In genomic region chr9:18490591-18491370, GRCh38 we compare ENCODE assay signal across 8 cellular contexts. TPM values are rescaled to one million over a fixed set of nuclear protein-coding genes. Genes with fewer than 3 reads are reported as not detected.
A peak's percentile ranks its signal among the peaks of the same experiment; 100 is the strongest.
DNase-seq lines count a peak whose midpoint lies in the region; ATAC-seq and TF ChIP-seq lines count a peak whose summit lies in the region.
"Had no signal": no experiment of that assay in that cellular context is flagged by ENCODE, and none has a peak within 500 bp of the region (broad histone marks: within the 10 kb centered on the region; RNA-seq: fewer than 3 reads in every experiment).

No MANE protein-coding gene starts in this region.

- TSS peak; percentile 92 for BruUV-seq in IMR-90 (replicated peaks; lab: Mats Ljungman, UMichigan)

- WGBS in IMR-90 (ENCODE audit: extremely low coverage in 2 of 2, insufficient read length in 1 of 2), 2 experiments: 0% methylated on average over 4 of the region's 8 CpGs; no CpG with 5 or more reads in 1 of the 2 experiments

- CTCF ChIA-PET in IMR-90 (lab: Yijun Ruan, JAX): interaction anchor here (0.7 to 1.2 kb wide), 3 partner anchors 48 to 142 kb away, joined by 3 read pairs; no protein-coding TSS in a partner anchor

- in situ Hi-C loops in IMR-90 (cut with MboI; ENCODE audit: low sequenced_read_pairs): loop anchor here (25.0 kb wide), 1 partner anchor 672 kb away; no protein-coding TSS in a partner anchor
- in situ Hi-C loops in astrocyte of the spinal cord (cut with HindIII; ENCODE audit: low sequenced_read_pairs): no loop called here

- peak overlapping the region; percentile 98 for H3K14ac ChIP-seq in IMR-90 (replicated peaks; ENCODE audit: low read depth, low read length)

- H3K18ac ChIP-seq in IMR-90 (ENCODE audit: low read depth, low read length): peak overlapping the region; percentile 72; the same call in 1 of the 2 replicates

- peak overlapping the region; percentile 74 for H2BK15ac ChIP-seq in IMR-90 (ENCODE audit: low read depth, low read length)

- intact Hi-C loops in IMR-90 (cut with micrococcal nuclease) (loop anchor here (5.0 kb wide), 1 partner anchor 537 kb away; no protein-coding TSS in a partner anchor), tibial artery (cut with DNase I; ENCODE audit: low total_unique reads) (no loop called here)

- H4K5ac ChIP-seq in IMR-90 (ENCODE audit: low read depth, low read length): peak overlapping the region; percentile 54

- H3K9me3 ChIP-seq in IMR-90 (ENCODE audit: control insufficient read depth, insufficient read depth, low read length) (no peaks in the 10 kb centered on the region), tibial artery (no peaks in the 10 kb centered on the region)

- H2BK5ac ChIP-seq in IMR-90 (ENCODE audit: low read depth, low read length, poor library complexity, severe bottlenecking): peak overlapping the region; percentile 98

- peak overlapping the region; percentile 77 for H3K27ac ChIP-seq in IMR-90 (ENCODE audit: insufficient read depth, low read length)
- peak overlapping the region; percentile 43 to 70 for H3K27ac ChIP-seq in tibial artery

- dilution Hi-C loops in IMR-90 (cut with HindIII; ENCODE audit: low sequenced_read_pairs, unreplicated experiment): no loop called here

- peak overlapping the region; percentile 47 for H3K9ac ChIP-seq in IMR-90 (ENCODE audit: low read depth, low read length)

- peak; percentile 35 for TF ChIP-seq RAD21 in IMR-90 (IDR thresholded peaks at IDR 0.05; ENCODE audit: low read length)

- H4K91ac ChIP-seq in IMR-90 (ENCODE audit: insufficient read depth, low read depth, low read length): peak overlapping the region; percentile 99

- peak overlapping the region; percentile 7 for H2AFZ ChIP-seq in IMR-90 (replicated peaks; ENCODE audit: low read length, poor library complexity)

- H3K4me2 ChIP-seq in IMR-90 (ENCODE audit: low read depth, low read length): peak overlapping the region; percentile 68

- H2AK9ac ChIP-seq in IMR-90 (replicated peaks; ENCODE audit: low read depth, low read length, poor library complexity): peak overlapping the region; percentile 87

- DNase-seq in IMR-90 (peak; percentile 99), astrocyte of the spinal cord (ENCODE audit: low read depth, low spot score) (peak; percentile 99), kidney glomerular epithelial cell (lab: John Stamatoyannopoulos, UW) (peak; percentile 95), tibial artery (peak; percentile 42 to 70)
- DNase-seq in activated effector memory CD4-positive, alpha-beta T cell treated with anti-CD3 and anti-CD28 coated beads, Interleukin-2, amount 50 U/mL, for 16 hours: no peak
- DNase-seq: OCI-M1 had no signal

- H4K8ac ChIP-seq in IMR-90 (ENCODE audit: low read depth in 2 of 2, low read length in 2 of 2): peak overlapping the region; percentile 62 to 98

- peak overlapping the region; percentile 99 for H2BK120ac ChIP-seq in IMR-90 (ENCODE audit: low read depth, low read length)

- peak overlapping the region; percentile 100 for H2BK20ac ChIP-seq in IMR-90 (ENCODE audit: low read depth, low read length)

- peak; percentile 77 for TF ChIP-seq POLR2A in IMR-90 (IDR thresholded peaks at IDR 0.05; ENCODE audit: low read depth, low read length)
- no peak for TF ChIP-seq POLR2A in GM18505 (IDR thresholded peaks at IDR 0.05; ENCODE audit: borderline replicate concordance, extremely low read depth, insufficient read depth, insufficient read length)

- peaks cover 0 to 15% of the 10 kb centered on the region in 2 experiments; a peak in 1 of 4 replicates for H3K79me1 ChIP-seq in IMR-90 (ENCODE audit: low read depth in 1 of 2, low read length in 2 of 2)

- POLR2A ChIA-PET in IMR-90 (lab: Charles Lee; ENCODE audit: unreplicated experiment): no interaction called here

- H3K23ac ChIP-seq in IMR-90 (ENCODE audit: low read depth, low read length): peak overlapping the region; percentile 99

- peaks cover 5% of the 10 kb centered on the region for H3K4me1 ChIP-seq in IMR-90 (ENCODE audit: control insufficient read depth, insufficient read depth, low read length)
- peaks cover 0 to 42% (median 15%) of the 10 kb centered on the region in 4 donors for H3K4me1 ChIP-seq in tibial artery

- no peak for TF ChIP-seq CTCF in IMR-90 (conservative IDR thresholded peaks at IDR 0.05; ENCODE audit: low read depth, low read length)
- TF ChIP-seq CTCF in astrocyte of the spinal cord (IDR thresholded peaks at IDR 0.05; ENCODE audit: low read depth, low read length): no peak
- TF ChIP-seq CTCF in tibial artery (IDR thresholded peaks at IDR 0.05): no peak

- peaks cover 7% of the 10 kb centered on the region; the same call in 1 of the 2 replicates for H3K9me1 ChIP-seq in IMR-90 (ENCODE audit: insufficient read depth, low read length)

- peak overlapping the region; percentile 13 for H3K4me3 ChIP-seq in IMR-90 (ENCODE audit: insufficient read depth, low read depth, low read length)
- H3K4me3 ChIP-seq in astrocyte of the spinal cord (ENCODE audit: low read depth, low read length): peak overlapping the region; percentile 1
- peak overlapping the region; percentile 10 to 27 for H3K4me3 ChIP-seq in tibial artery

- H3K36me3 ChIP-seq in IMR-90 (ENCODE audit: control insufficient read depth, insufficient read depth, low read length): no peaks in the 10 kb centered on the region
- no peaks in the 10 kb centered on the region for H3K36me3 ChIP-seq in tibial artery

- no peaks in the 10 kb centered on the region for H4K20me1 ChIP-seq in IMR-90 (ENCODE audit: insufficient read depth, low read length)

- H3K4ac ChIP-seq in IMR-90 (ENCODE audit: low read depth, low read length): peak overlapping the region; percentile 100

- H3K27me3 ChIP-seq in IMR-90 (ENCODE audit: control insufficient read depth, insufficient read depth, low read length) (no peaks in the 10 kb centered on the region), tibial artery (no peaks in the 10 kb centered on the region)

- H2AK5ac ChIP-seq in IMR-90 (ENCODE audit: low read depth, low read length): peak overlapping the region; percentile 100

- peak; percentile 78 for ATAC-seq in IMR-90 (ENCODE audit: low read depth)
- ATAC-seq in GM18505 (IDR thresholded peaks at IDR 0.05; ENCODE audit: unreplicated experiment): no peak
- no peak for ATAC-seq in HG02588 (IDR thresholded peaks at IDR 0.05; ENCODE audit: unreplicated experiment)

- H3K56ac ChIP-seq in IMR-90 (ENCODE audit: extremely low read depth, insufficient read depth, low read length): peak overlapping the region; percentile 96

TF ChIP-seq in IMR-90, 13 proteins besides CTCF, POLR2A, EP300 and RAD21:
- TF ChIP-seq MXI1 (IDR thresholded peaks at IDR 0.05; ENCODE audit: borderline replicate concordance, low read depth, low read length) (no peak), RFX5 (IDR thresholded peaks at IDR 0.05; ENCODE audit: low read depth, low read length) (no peak), BHLHE40 (IDR thresholded peaks at IDR 0.05; ENCODE audit: low read depth, low read length) (peak; percentile 30; the same call in 1 of the 2 replicates), SMC3 (IDR thresholded peaks at IDR 0.05; ENCODE audit: low read depth, low read length) (no peak), CEBPB (IDR thresholded peaks at IDR 0.05; ENCODE audit: low read depth, low read length) (peak; percentile 47), CHD1 (IDR thresholded peaks at IDR 0.05; ENCODE audit: low read depth, low read length) (no peak), RCOR1 (IDR thresholded peaks at IDR 0.05; ENCODE audit: insufficient replicate concordance, low read length) (no peak), FOS (IDR thresholded peaks at IDR 0.05; ENCODE audit: low read depth, low read length) (peak; percentile 85; the same call in 1 of the 2 replicates), NFE2L2 (IDR thresholded peaks at IDR 0.05; ENCODE audit: low read depth, low read length) (peak; percentile 32; the same call in 1 of the 2 replicates), MAFK (IDR thresholded peaks at IDR 0.05; ENCODE audit: low read depth, low read length) (peak; percentile 43; the same call in 1 of the 2 replicates), MAZ (IDR thresholded peaks at IDR 0.05; ENCODE audit: borderline replicate concordance, low read depth, low read length) (0 out of 2 replicates have a peak, but pooled peaks have one; percentile 5)
- TF ChIP-seq, protein P1, sequence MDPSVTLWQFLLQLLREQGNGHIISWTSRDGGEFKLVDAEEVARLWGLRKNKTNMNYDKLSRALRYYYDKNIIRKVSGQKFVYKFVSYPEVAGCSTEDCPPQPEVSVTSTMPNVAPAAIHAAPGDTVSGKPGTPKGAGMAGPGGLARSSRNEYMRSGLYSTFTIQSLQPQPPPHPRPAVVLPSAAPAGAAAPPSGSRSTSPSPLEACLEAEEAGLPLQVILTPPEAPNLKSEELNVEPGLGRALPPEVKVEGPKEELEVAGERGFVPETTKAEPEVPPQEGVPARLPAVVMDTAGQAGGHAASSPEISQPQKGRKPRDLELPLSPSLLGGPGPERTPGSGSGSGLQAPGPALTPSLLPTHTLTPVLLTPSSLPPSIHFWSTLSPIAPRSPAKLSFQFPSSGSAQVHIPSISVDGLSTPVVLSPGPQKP (IDR thresholded peaks at IDR 0.05; ENCODE audit: borderline replicate concordance, low read depth, low read length): no peak
- TF ChIP-seq, protein P2, sequence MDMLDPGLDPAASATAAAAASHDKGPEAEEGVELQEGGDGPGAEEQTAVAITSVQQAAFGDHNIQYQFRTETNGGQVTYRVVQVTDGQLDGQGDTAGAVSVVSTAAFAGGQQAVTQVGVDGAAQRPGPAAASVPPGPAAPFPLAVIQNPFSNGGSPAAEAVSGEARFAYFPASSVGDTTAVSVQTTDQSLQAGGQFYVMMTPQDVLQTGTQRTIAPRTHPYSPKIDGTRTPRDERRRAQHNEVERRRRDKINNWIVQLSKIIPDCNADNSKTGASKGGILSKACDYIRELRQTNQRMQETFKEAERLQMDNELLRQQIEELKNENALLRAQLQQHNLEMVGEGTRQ (IDR thresholded peaks at IDR 0.05; ENCODE audit: low read depth, low read length): no peak

RNA-seq across cellular contexts. Expression of gene ADAMTSL1, which starts 16.8 kb away (rescaled TPM):
- 49.2 and 62.2 TPM in 2 replicates for total RNA-seq in IMR-90 (2012; rRNA removed)
- 38.2 and 44.3 TPM in 2 replicates for polyA plus RNA-seq in IMR-90 (2012; rRNA removed)
- 21.1 and 26.2 TPM in 2 replicates for polyA plus RNA-seq in IMR-90 (2012; cell fraction: cytosol; rRNA removed)
- polyA plus RNA-seq in IMR-90 (2012; cell fraction: nucleus; rRNA removed; ENCODE audit: low replicate concordance): 62.0 and 66.3 TPM in 2 replicates
